Comparison of ENCODE assay signal across 8 cellular contexts in genomic region chr6:135323202-135323668, GRCh38.
A peak's percentile ranks its signal among the peaks of the same experiment; 100 is the strongest.
DNase-seq lines count a peak whose midpoint lies in the region; ATAC-seq and TF ChIP-seq lines count a peak whose summit lies in the region.

No MANE protein-coding gene starts in this region.

- no peak overlapping the region for H3K4me3 ChIP-seq in HL-60 (replicated peaks; ENCODE audit: insufficient read depth, low read length)
- no peak overlapping the region for H3K4me3 ChIP-seq in brain microvascular endothelial cell (ENCODE audit: low read depth, low read length)

- peaks cover 2% of the 10 kb centered on the region for H3K36me3 ChIP-seq in brain microvascular endothelial cell (replicated peaks)

- ATAC-seq in GM21723 (IDR thresholded peaks at IDR 0.05; ENCODE audit: unreplicated experiment) = peak; percentile 98

- DNase-seq in GM13977 (ENCODE audit: low spot score) (peak; percentile 65), HL-60 (ENCODE audit: low read depth in 1 of 2, low spot score in 1 of 2) (peak in 1 of 2 experiments; percentile 79), brain microvascular endothelial cell (peak; percentile 32), NCI-H2081 treated with DMSO at 0.1 percent for 48 hours (lab: John Stamatoyannopoulos, UW) (no peak), amniotic stem cell (lab: John Stamatoyannopoulos, UW) (no peak), DMS114 treated with DMSO at 0.1 percent for 48 hours (lab: John Stamatoyannopoulos, UW; ENCODE audit: unreplicated experiment) (no peak), NCI-H2029 (lab: John Stamatoyannopoulos, UW) (no peak)

- no peak for TF ChIP-seq CTCF in GM13977 (IDR thresholded peaks at IDR 0.05; ENCODE audit: extremely low read depth, insufficient read depth, missing control alignments)
- TF ChIP-seq CTCF in HL-60 (IDR thresholded peaks at IDR 0.05; ENCODE audit: insufficient read depth, low read length) = no peak
- no peak for TF ChIP-seq CTCF in brain microvascular endothelial cell (IDR thresholded peaks at IDR 0.05; ENCODE audit: low read depth, low read length, missing control alignments)

- H3K27me3 ChIP-seq in HL-60 (ENCODE audit: insufficient read depth, poor library complexity, severe bottlenecking) = no peaks in the 10 kb centered on the region
- no peaks in the 10 kb centered on the region for H3K27me3 ChIP-seq in brain microvascular endothelial cell (replicated peaks)

- H3K27ac ChIP-seq in HL-60 (replicated peaks) = peak overlapping the region; percentile 70
- H3K27ac ChIP-seq in brain microvascular endothelial cell = no peak overlapping the region

- in situ Hi-C loops in GM13977 (cut with MboI; ENCODE audit: low pct_unique_long_range_greater_than_20kb, low sequenced_read_pairs, unreplicated experiment) (no loop called here), brain microvascular endothelial cell (cut with HindIII; ENCODE audit: low pct_ligation_motif_present, low sequenced_read_pairs) (no loop called here)

Comparison
In these comparisons a context has a peak if more than half of its experiments do, and no peak if none do; other contexts are left out.
1. DNase-seq: peak in GM13977 (single experiment) and brain microvascular endothelial cell (single experiment); none in NCI-H2081 treated with DMSO at 0.1 percent for 48 hours (single experiment), amniotic stem cell (single experiment), DMS114 treated with DMSO at 0.1 percent for 48 hours (single experiment) and NCI-H2029 (single experiment).